14 cellular contexts compared by ENCODE assay signal in genomic region chr3:141250342-141250741, GRCh38. TPM values are rescaled to one million over a fixed set of nuclear protein-coding genes. Genes with fewer than 3 reads are reported as not detected.
A peak's percentile ranks its signal among the peaks of the same experiment; 100 is the strongest.
DNase-seq lines count a peak whose midpoint lies in the region; ATAC-seq, FAIRE-seq and TF ChIP-seq lines count a peak whose summit lies in the region.
"Had no signal": no experiment of that assay in that cellular context is flagged by ENCODE, and none has a peak within 500 bp of the region (broad histone marks: within the 10 kb centered on the region; RNA-seq: fewer than 3 reads in every experiment).

No MANE protein-coding gene starts in this region.

- H3K79me1 ChIP-seq in H1 (ENCODE audit: low read depth, low read length) = peaks cover 5% of the 10 kb centered on the region

- no peaks in the 10 kb centered on the region for H3K4me1 ChIP-seq in H1 (replicated peaks in 1 of 4; ENCODE audit: control insufficient read depth in 3 of 4, insufficient read depth in 4 of 4, low read length in 3 of 4)

- peaks cover 0 to 4% of the 10 kb centered on the region in 2 experiments; a peak in 1 of 4 replicates for H3K79me2 ChIP-seq in H1 (ENCODE audit: control insufficient read depth in 1 of 2, insufficient read depth in 2 of 2, low read length in 2 of 2)

- POLR2A ChIA-PET in activated CD8-positive, alpha-beta T cell treated with anti-CD3 and anti-CD28 coated beads for 36 hours (lab: Charles Lee) = no interaction called here
- POLR2A ChIA-PET in activated CD8-positive, alpha-beta T cell treated with anti-CD3 and anti-CD28 coated beads, Interleukin-2, amount 10 ng/mL, durations not matched to agents 7 days and 5 days (lab: Charles Lee) = interaction anchor here (1.2 to 1.9 kb wide), 2 partner anchors 12 to 16 kb away, joined by 3 to 5 read pairs; no protein-coding TSS in a partner anchor
- POLR2A ChIA-PET in H1 (lab: Charles Lee; ENCODE audit: partially characterized antibody) = no interaction called here

- no peak overlapping the region for H3K27ac Mint-ChIP-seq in activated CD8-positive, alpha-beta T cell treated with anti-CD3 and anti-CD28 coated beads for 36 hours
- H3K27ac Mint-ChIP-seq in activated CD8-positive, alpha-beta T cell treated with anti-CD3 and anti-CD28 coated beads, Interleukin-2, amount 10 ng/mL, durations not matched to agents 7 days and 5 days = no peak overlapping the region

- H3K4me1 Mint-ChIP-seq in activated CD8-positive, alpha-beta T cell treated with anti-CD3 and anti-CD28 coated beads for 36 hours (ENCODE audit: low read depth) = peaks cover 2% of the 10 kb centered on the region
- H3K4me1 Mint-ChIP-seq in activated CD8-positive, alpha-beta T cell treated with anti-CD3 and anti-CD28 coated beads, Interleukin-2, amount 10 ng/mL, durations not matched to agents 7 days and 5 days (ENCODE audit: low read depth) = peaks cover 3% of the 10 kb centered on the region

- CTCF ChIA-PET in activated CD8-positive, alpha-beta T cell treated with anti-CD3 and anti-CD28 coated beads for 36 hours (lab: Charles Lee) = interaction anchor here (1.2 to 14.5 kb wide), 3 partner anchors 8 to 18 kb away, joined by 3 to 143 read pairs (median 4); partner anchors contain the start of gene PXYLP1
- CTCF ChIA-PET in activated CD8-positive, alpha-beta T cell treated with anti-CD3 and anti-CD28 coated beads, Interleukin-2, amount 10 ng/mL, durations not matched to agents 7 days and 5 days (lab: Charles Lee) = interaction anchor here (0.9 to 16.6 kb wide), 6 partner anchors 8 to 202 kb away, joined by 3 to 337 read pairs (median 4); partner anchors contain the start of gene PXYLP1
- CTCF ChIA-PET in H1 (lab: Charles Lee; ENCODE audit: partially characterized antibody) = interaction anchor here (0.6 to 3.0 kb wide), 6 partner anchors 10 to 116 kb away, joined by 3 to 9 read pairs (median 6); partner anchors contain the start of gene PXYLP1

- H3K36me3 Mint-ChIP-seq in activated CD8-positive, alpha-beta T cell treated with anti-CD3 and anti-CD28 coated beads for 36 hours (ENCODE audit: low read depth) = no peaks in the 10 kb centered on the region
- no peaks in the 10 kb centered on the region for H3K36me3 Mint-ChIP-seq in activated CD8-positive, alpha-beta T cell treated with anti-CD3 and anti-CD28 coated beads, Interleukin-2, amount 10 ng/mL, durations not matched to agents 7 days and 5 days (ENCODE audit: low read depth)

- peaks cover 2 to 7% of the 10 kb centered on the region in 2 experiments for H4K20me1 ChIP-seq in H1 (replicated peaks in 1 of 2; ENCODE audit: control insufficient read depth in 1 of 2, insufficient read depth in 2 of 2, low read length in 2 of 2)

- no peak overlapping the region for H2BK15ac ChIP-seq in H1 (ENCODE audit: low read length)

- no peak overlapping the region for H4K8ac ChIP-seq in H1 (ENCODE audit: extremely low read depth, insufficient read depth, low read length)

- no peaks in the 10 kb centered on the region for H3K9me3 Mint-ChIP-seq in activated CD8-positive, alpha-beta T cell treated with anti-CD3 and anti-CD28 coated beads for 36 hours
- no peaks in the 10 kb centered on the region for H3K9me3 Mint-ChIP-seq in activated CD8-positive, alpha-beta T cell treated with anti-CD3 and anti-CD28 coated beads, Interleukin-2, amount 10 ng/mL, durations not matched to agents 7 days and 5 days (ENCODE audit: insufficient read depth)

- H2BK20ac ChIP-seq in H1 (ENCODE audit: low read length) = no peak overlapping the region

- no peaks in the 10 kb centered on the region for H3K36me3 ChIP-seq in H1 (ENCODE audit: control insufficient read depth in 2 of 4, insufficient read depth in 4 of 4, low read length in 3 of 4)

- no peaks in the 10 kb centered on the region for H3K27me3 Mint-ChIP-seq in activated CD8-positive, alpha-beta T cell treated with anti-CD3 and anti-CD28 coated beads for 36 hours
- no peaks in the 10 kb centered on the region for H3K27me3 Mint-ChIP-seq in activated CD8-positive, alpha-beta T cell treated with anti-CD3 and anti-CD28 coated beads, Interleukin-2, amount 10 ng/mL, durations not matched to agents 7 days and 5 days (ENCODE audit: low read depth)

- H3K4me2 ChIP-seq in H1 (ENCODE audit: insufficient read depth in 1 of 2, low read depth in 2 of 2, low read length in 2 of 2) = no peak overlapping the region

- no peaks in the 10 kb centered on the region for H3K9me3 ChIP-seq in H1 (ENCODE audit: insufficient read depth in 2 of 2, low read depth in 1 of 2, low read length in 1 of 2)

- no peak overlapping the region for H3K27ac ChIP-seq in H1 (ENCODE audit: low read depth, low read length)

- ATAC-seq in activated CD8-positive, alpha-beta T cell treated with anti-CD3 and anti-CD28 coated beads for 36 hours = peak; percentile 59
- no peak for ATAC-seq in activated CD8-positive, alpha-beta T cell treated with anti-CD3 and anti-CD28 coated beads, Interleukin-2, amount 10 ng/mL, durations not matched to agents 7 days and 5 days
- no peak for ATAC-seq in HG02588 (IDR thresholded peaks at IDR 0.05; ENCODE audit: unreplicated experiment)

- H2BK120ac ChIP-seq in H1 (replicated peaks; ENCODE audit: low read depth, low read length) = no peak overlapping the region

- no peak for TF ChIP-seq EP300 in H1 (IDR thresholded peaks at IDR 0.05; ENCODE audit: borderline replicate concordance in 1 of 2, low read depth in 2 of 2, low read length in 2 of 2)

- H3K56ac ChIP-seq in H1 (replicated peaks; ENCODE audit: insufficient read length, low read depth, low read length) = no peak overlapping the region

- no peak overlapping the region for H3K4ac ChIP-seq in H1 (replicated peaks; ENCODE audit: insufficient read length, low read depth, low read length)

- H2BK5ac ChIP-seq in H1 (ENCODE audit: low read depth, low read length) = no peak overlapping the region

- H4K5ac ChIP-seq in H1 (ENCODE audit: insufficient read length, low read depth, low read length) = no peak overlapping the region

- TF ChIP-seq POLR2A in H1 (IDR thresholded peaks at IDR 0.05; ENCODE audit: control extremely low read depth in 1 of 2, low read depth in 2 of 2, low read length in 2 of 2) = no peak

- no peaks in the 10 kb centered on the region for H3K23me2 ChIP-seq in H1 (ENCODE audit: low read depth, low read length)

- H4K91ac ChIP-seq in H1 (replicated peaks; ENCODE audit: insufficient read length, low read length) = no peak overlapping the region

- H2BK12ac ChIP-seq in H1 (ENCODE audit: low read depth, low read length) = no peak overlapping the region

- no peak for TF ChIP-seq RAD21 in H1 (IDR thresholded peaks at IDR 0.05 in 1 of 2, conservative IDR thresholded peaks at IDR 0.05 in 1 of 2; ENCODE audit: low read depth in 2 of 2, low read length in 2 of 2)

- no peak overlapping the region for H3K4me3 Mint-ChIP-seq in activated CD8-positive, alpha-beta T cell treated with anti-CD3 and anti-CD28 coated beads for 36 hours
- H3K4me3 Mint-ChIP-seq in activated CD8-positive, alpha-beta T cell treated with anti-CD3 and anti-CD28 coated beads, Interleukin-2, amount 10 ng/mL, durations not matched to agents 7 days and 5 days = no peak overlapping the region

- no peak overlapping the region for H3K9ac ChIP-seq in H1 (replicated peaks in 1 of 4; ENCODE audit: extremely low read depth in 1 of 4, low read depth in 3 of 4, low read length in 3 of 4)

- DNase-seq in activated CD8-positive, alpha-beta T cell treated with anti-CD3 and anti-CD28 coated beads for 36 hours = no peak
- DNase-seq in activated CD8-positive, alpha-beta T cell treated with anti-CD3 and anti-CD28 coated beads, Interleukin-2, amount 10 ng/mL, durations not matched to agents 7 days and 5 days = no peak
- DNase-seq in NCI-H69 (lab: John Stamatoyannopoulos, UW) (peak; percentile 7), H1 (ENCODE audit: low read depth in 1 of 2, low spot score in 2 of 2) (no peak), AG08396 (ENCODE audit: low spot score) (no peak), NCI-H1694 treated with DMSO at 0.1 percent for 48 hours (lab: John Stamatoyannopoulos, UW) (no peak)
- DNase-seq: HCEC 1CT, Kasumi-1, MV-4-11, NCI-H1436 treated with DMSO at 0.1 percent for 48 hours, NCI-H524, Right ventricle myocardium superior had no signal

- FAIRE-seq in H1 (lab: Jason Lieb, UNC) = no peak
- FAIRE-seq: RCC 7860 had no signal

- no peak overlapping the region for H2AFZ ChIP-seq in H1 (ENCODE audit: low read length)

- H3K14ac ChIP-seq in H1 (ENCODE audit: insufficient read length) = no peak overlapping the region

- intact Hi-C loops in activated CD8-positive, alpha-beta T cell treated with anti-CD3 and anti-CD28 coated beads for 36 hours (cut with micrococcal nuclease) = no loop called here

- no peaks in the 10 kb centered on the region for H3K27me3 ChIP-seq in H1 (replicated peaks in 1 of 4; ENCODE audit: control insufficient read depth in 3 of 4, extremely low read depth in 1 of 4, insufficient read depth in 3 of 4, low read length in 3 of 4)

- H2AK5ac ChIP-seq in H1 (ENCODE audit: low read depth, low read length) = no peak overlapping the region

- no peak overlapping the region for H3K18ac ChIP-seq in H1 (ENCODE audit: extremely low read depth, low read length)

- H3K23ac ChIP-seq in H1 (ENCODE audit: insufficient read length) = no peak overlapping the region

- H3K4me3 ChIP-seq in H1 (ENCODE audit: extremely low read depth in 1 of 4, insufficient read depth in 2 of 4, low read depth in 3 of 4, low read length in 4 of 4) = no peak overlapping the region

- TF ChIP-seq CTCF in activated CD8-positive, alpha-beta T cell treated with anti-CD3 and anti-CD28 coated beads for 36 hours (IDR thresholded peaks at IDR 0.05) = no peak
- TF ChIP-seq CTCF in H1 (IDR thresholded peaks at IDR 0.05; ENCODE audit: control extremely low read depth in 1 of 3, insufficient read depth in 1 of 3, low read depth in 1 of 3, low read length in 3 of 3) = no peak

- 82% methylated on average over 5 of the region's 5 CpGs; no CpG with 5 or more reads in 1 of the 2 experiments for WGBS in H1 (ENCODE audit: extremely low coverage in 1 of 2, insufficient coverage in 1 of 2, insufficient read length in 1 of 2, insufficient replicate concordance in 2 of 2, low coverage in 1 of 2, low lambda C conversion rate in 2 of 2, missing lambda C conversion rate in 1 of 2), 2 experiments

TF ChIP-seq in H1, 55 proteins besides CTCF, POLR2A, EP300 and RAD21 (continues in another document):
- TF ChIP-seq CEBPB (IDR thresholded peaks at IDR 0.05; ENCODE audit: low read depth, low read length) = no peak

RNA-seq across cellular contexts. Expression of gene PXYLP1, which starts 18.7 kb away (rescaled TPM):
- 10 to 100 TPM; 14.9 to 17.2 TPM for total RNA-seq in activated CD8-positive, alpha-beta T cell treated with anti-CD3 and anti-CD28 coated beads for 36 hours
- total RNA-seq in activated CD8-positive, alpha-beta T cell treated with anti-CD3 and anti-CD28 coated beads, Interleukin-2, amount 10 ng/mL, durations not matched to agents 7 days and 5 days = 10 to 100 TPM; 15.0 to 16.5 TPM
- total RNA-seq in H1 (2021; fragmentation: NEBNext Ultra II Directional; extraction: Animal tissue kit (Norgen Biotek cat#: 25700)) = 17.6 and 19.4 TPM in 2 replicates
- 16.8 and 20.6 TPM in 2 replicates for polyA plus RNA-seq in H1 (2011; rRNA removed)
- 18.1 TPM for polyA plus RNA-seq in H1 (2011; cell fraction: cytosol; rRNA removed)
- 30.8 TPM for polyA plus RNA-seq in H1 (2011; cell fraction: nucleus; rRNA removed)
- polyA plus RNA-seq in H1 (2012, experiment 1 of 2) = 18.8 to 25.9 TPM (median 21.0 TPM) in 4 replicates
- polyA plus RNA-seq in H1 (2012, experiment 2 of 2) = 5.4 TPM
- 16.3 TPM for polyA plus RNA-seq in H1 (2013, experiment 1 of 2)
- 20.1 TPM for polyA plus RNA-seq in H1 (2013, experiment 2 of 2)
- polyA minus RNA-seq in H1 (2011; rRNA and poly(A)+ RNA removed) = 42.6 and 54.1 TPM in 2 replicates
- polyA minus RNA-seq in H1 (2011; cell fraction: cytosol; rRNA and poly(A)+ RNA removed) = 22.2 TPM
- polyA minus RNA-seq in H1 (2011; cell fraction: nucleus; rRNA and poly(A)+ RNA removed) = 28.9 TPM
